ENCODE assay signal across 27 cellular contexts in genomic region chrX:99266255-99266654, GRCh38.
"Had no signal": no experiment of that assay in that cellular context is flagged by ENCODE, and none has a peak within 500 bp of the region (broad histone marks: within the 10 kb centered on the region; RNA-seq: fewer than 3 reads in every experiment).

No MANE protein-coding gene starts in this region.

- H3K27me3 Mint-ChIP-seq: naive thymus-derived CD8-positive, alpha-beta T cell; stimulated activated naive CD8-positive, alpha-beta T cell treated with anti-CD3 and anti-CD28 coated beads, Interleukin-15, Interleukin-2, amounts not matched to agents 100 ng/mL and 50 ng/mL, for 24 hours had no signal

- H3K9me3 Mint-ChIP-seq: stimulated activated naive CD8-positive, alpha-beta T cell treated with anti-CD3 and anti-CD28 coated beads, Interleukin-15, Interleukin-2, amounts not matched to agents 100 ng/mL and 50 ng/mL, for 24 hours had no signal

- H3K79me2 ChIP-seq: hepatocyte had no signal

- H3K27ac Mint-ChIP-seq: naive thymus-derived CD8-positive, alpha-beta T cell; nephron; stimulated activated effector memory CD8-positive, alpha-beta T cell treated with anti-CD3 and anti-CD28 coated beads, Interleukin-12 subunit alpha, Interleukin-12 subunit beta, amount 100 ng/mL, for 72 hours; stimulated activated naive CD8-positive, alpha-beta T cell treated with anti-CD3 and anti-CD28 coated beads, Interleukin-15, Interleukin-2, amounts not matched to agents 100 ng/mL and 50 ng/mL, for 24 hours had no signal

- DNase-seq: kidney glomerular epithelial cell; left cardiac atrium; left lung; midbrain; mucosa of descending colon; naive thymus-derived CD8-positive, alpha-beta T cell; nucleus accumbens; pancreas; retina; right cardiac atrium; sigmoid colon; small intestine; spleen; stimulated activated CD4-positive, alpha-beta T cell treated with anti-CD3 and anti-CD28 coated beads, Interleukin-4, amount 100 ng/mL, for 24 hours; stimulated activated naive CD4-positive, alpha-beta T cell; tibial artery; trophoblast cell; upper lobe of right lung had no signal

- H2AFZ ChIP-seq: hepatocyte had no signal

- H3K27me3 ChIP-seq: hepatocyte, left lung, sigmoid colon, spleen, suprapubic skin, tibial artery, upper lobe of right lung had no signal

- H3K9me3 ChIP-seq: left lung, mucosa of descending colon, pancreas, prostate gland, sigmoid colon, suprapubic skin, thoracic aorta, upper lobe of right lung had no signal

- H3K36me3 Mint-ChIP-seq: naive thymus-derived CD8-positive, alpha-beta T cell; stimulated activated effector memory CD8-positive, alpha-beta T cell treated with anti-CD3 and anti-CD28 coated beads, Interleukin-12 subunit alpha, Interleukin-12 subunit beta, amount 100 ng/mL, for 72 hours had no signal

- H3K4me3 Mint-ChIP-seq: naive thymus-derived CD8-positive, alpha-beta T cell; nephron; neural crest cell; stimulated activated effector memory CD8-positive, alpha-beta T cell treated with anti-CD3 and anti-CD28 coated beads, Interleukin-12 subunit alpha, Interleukin-12 subunit beta, amount 100 ng/mL, for 72 hours; stimulated activated naive CD8-positive, alpha-beta T cell treated with anti-CD3 and anti-CD28 coated beads, Interleukin-15, Interleukin-2, amounts not matched to agents 100 ng/mL and 50 ng/mL, for 24 hours had no signal

- H3K36me3 ChIP-seq: left lung, pancreas, prostate gland, sigmoid colon, spleen, suprapubic skin, thoracic aorta, tibial artery, upper lobe of right lung had no signal

- H3K27ac ChIP-seq: hepatocyte, left lung, pancreas, prostate gland, sigmoid colon, spleen, suprapubic skin, thoracic aorta, tibial artery, upper lobe of right lung had no signal

- ATAC-seq: left cardiac atrium; left lung; mucosa of descending colon; naive thymus-derived CD8-positive, alpha-beta T cell; pancreas; right cardiac atrium; stimulated activated effector memory CD8-positive, alpha-beta T cell treated with anti-CD3 and anti-CD28 coated beads, Interleukin-12 subunit alpha, Interleukin-12 subunit beta, amount 100 ng/mL, for 72 hours; upper lobe of right lung had no signal

- H3K4me2 ChIP-seq: hepatocyte had no signal

- H3K4me1 ChIP-seq: left lung, pancreas, prostate gland, sigmoid colon, spleen, suprapubic skin, tibial artery, upper lobe of right lung had no signal

- H3K4me3 ChIP-seq: hepatocyte, left lung, lung, mucosa of descending colon, pancreas, prostate gland, sigmoid colon, spleen, suprapubic skin, thoracic aorta, tibial artery, upper lobe of right lung had no signal

- H3K4me1 Mint-ChIP-seq: naive thymus-derived CD8-positive, alpha-beta T cell; nephron; neural crest cell; stimulated activated effector memory CD8-positive, alpha-beta T cell treated with anti-CD3 and anti-CD28 coated beads, Interleukin-12 subunit alpha, Interleukin-12 subunit beta, amount 100 ng/mL, for 72 hours had no signal
